ENCODE assay signal across 22 cellular contexts in the genomic region with DNA sequence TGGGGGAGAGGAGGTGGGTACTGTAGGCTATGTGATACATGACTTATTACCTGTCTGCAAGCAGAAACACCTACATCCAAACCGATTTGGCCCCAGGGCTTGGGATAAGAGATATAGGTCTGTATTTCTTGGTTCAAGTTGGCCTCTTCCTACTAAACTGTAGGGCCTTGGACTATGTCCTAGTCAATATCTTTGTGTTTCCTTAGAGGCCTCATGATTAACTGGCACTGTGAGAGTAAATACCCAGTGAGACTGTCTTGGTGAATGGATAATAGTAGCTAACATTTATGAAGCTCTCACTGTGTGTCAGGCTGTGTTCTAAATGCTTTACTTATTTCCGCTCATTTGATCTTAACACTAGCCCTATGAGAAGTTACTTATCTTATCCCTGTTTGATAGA.
"Had no signal": no experiment of that assay in that cellular context is flagged by ENCODE, and none has a peak within 500 bp of the region (broad histone marks: within the 10 kb centered on the region; RNA-seq: fewer than 3 reads in every experiment).

No MANE protein-coding gene starts in this region.

- DNase-seq: activated B cell treated with CpG ODN at 0.5 μM for 24 hours; activated CD8-positive, alpha-beta T cell treated with anti-CD3 and anti-CD28 coated beads, Interleukin-2, amount 10 ng/mL, durations not matched to agents 7 days and 5 days; activated gamma-delta T cell; amniotic stem cell; caudate nucleus; dorsolateral prefrontal cortex; endodermal cell; foreskin keratinocyte; glutamatergic neuron; hypothalamus; islet precursor cell; lower lobe of right lung; nucleus accumbens; posterior cingulate gyrus; T-cell; T-helper 9 cell; transverse colon had no signal

- H3K4me1 Mint-ChIP-seq: activated B cell treated with CpG ODN at 0.5 μM for 24 hours had no signal

- H3K36me3 Mint-ChIP-seq: natural killer cell treated with Interleukin-12 subunit alpha and Interleukin-12 subunit beta and Interleukin-15 and Interleukin-18, amount 100 ng/mL, for 72 hours had no signal

- H3K4me1 ChIP-seq: foreskin keratinocyte, lower lobe of right lung, suprapubic skin, transverse colon, vagina had no signal

- H3K27me3 Mint-ChIP-seq: activated B cell treated with CpG ODN at 0.5 μM for 24 hours; activated naive CD4-positive, alpha-beta T cell treated with anti-CD3 and anti-CD28 coated beads, Interleukin-2, amount 50 U/mL, for 24 hours; natural killer cell treated with Interleukin-12 subunit alpha and Interleukin-12 subunit beta and Interleukin-15 and Interleukin-18, amount 100 ng/mL, for 72 hours; stimulated activated naive CD8-positive, alpha-beta T cell treated with anti-CD3 and anti-CD28 coated beads, Interleukin-15, amount 100 ng/mL, for 72 hours; T-cell had no signal

- ATAC-seq: activated CD8-positive, alpha-beta T cell treated with anti-CD3 and anti-CD28 coated beads, Interleukin-2, amount 10 ng/mL, durations not matched to agents 7 days and 5 days; foreskin keratinocyte; lower lobe of right lung; natural killer cell treated with Interleukin-12 subunit alpha and Interleukin-12 subunit beta and Interleukin-15 and Interleukin-18, amount 100 ng/mL, for 72 hours; T-cell had no signal

- H3K4me3 ChIP-seq: dorsolateral prefrontal cortex, lower lobe of right lung, suprapubic skin, transverse colon, vagina had no signal

- H3K4me3 Mint-ChIP-seq: activated B cell treated with CpG ODN at 0.5 μM for 24 hours; activated CD8-positive, alpha-beta T cell treated with anti-CD3 and anti-CD28 coated beads, Interleukin-2, amount 10 ng/mL, durations not matched to agents 7 days and 5 days; activated naive CD4-positive, alpha-beta T cell treated with anti-CD3 and anti-CD28 coated beads, Interleukin-2, amount 50 U/mL, for 24 hours; endodermal cell; natural killer cell treated with Interleukin-12 subunit alpha and Interleukin-12 subunit beta and Interleukin-15 and Interleukin-18, amount 100 ng/mL, for 72 hours; stimulated activated naive CD8-positive, alpha-beta T cell treated with anti-CD3 and anti-CD28 coated beads, Interleukin-15, amount 100 ng/mL, for 72 hours; T-cell had no signal

- H3K27ac Mint-ChIP-seq: activated B cell treated with CpG ODN at 0.5 μM for 24 hours; activated CD8-positive, alpha-beta T cell treated with anti-CD3 and anti-CD28 coated beads, Interleukin-2, amount 10 ng/mL, durations not matched to agents 7 days and 5 days; endodermal cell; natural killer cell treated with Interleukin-12 subunit alpha and Interleukin-12 subunit beta and Interleukin-15 and Interleukin-18, amount 100 ng/mL, for 72 hours; T-cell had no signal

- H3K27me3 ChIP-seq: dorsolateral prefrontal cortex, foreskin keratinocyte, suprapubic skin, transverse colon, vagina had no signal

- H3K9me3 ChIP-seq: lower lobe of right lung, suprapubic skin, transverse colon, vagina had no signal

- H3K27ac ChIP-seq: foreskin keratinocyte, lower lobe of right lung, suprapubic skin, transverse colon, vagina had no signal

- H3K9me3 Mint-ChIP-seq: activated B cell treated with CpG ODN at 0.5 μM for 24 hours; activated naive CD4-positive, alpha-beta T cell treated with anti-CD3 and anti-CD28 coated beads, Interleukin-2, amount 50 U/mL, for 24 hours; endodermal cell; natural killer cell treated with Interleukin-12 subunit alpha and Interleukin-12 subunit beta and Interleukin-15 and Interleukin-18, amount 100 ng/mL, for 72 hours; stimulated activated naive CD8-positive, alpha-beta T cell treated with anti-CD3 and anti-CD28 coated beads, Interleukin-15, amount 100 ng/mL, for 72 hours; T-cell had no signal

- H3K36me3 ChIP-seq: lower lobe of right lung, suprapubic skin, transverse colon, vagina had no signal
